Comparison of ENCODE assay signal across 8 cellular contexts in the genomic region with DNA sequence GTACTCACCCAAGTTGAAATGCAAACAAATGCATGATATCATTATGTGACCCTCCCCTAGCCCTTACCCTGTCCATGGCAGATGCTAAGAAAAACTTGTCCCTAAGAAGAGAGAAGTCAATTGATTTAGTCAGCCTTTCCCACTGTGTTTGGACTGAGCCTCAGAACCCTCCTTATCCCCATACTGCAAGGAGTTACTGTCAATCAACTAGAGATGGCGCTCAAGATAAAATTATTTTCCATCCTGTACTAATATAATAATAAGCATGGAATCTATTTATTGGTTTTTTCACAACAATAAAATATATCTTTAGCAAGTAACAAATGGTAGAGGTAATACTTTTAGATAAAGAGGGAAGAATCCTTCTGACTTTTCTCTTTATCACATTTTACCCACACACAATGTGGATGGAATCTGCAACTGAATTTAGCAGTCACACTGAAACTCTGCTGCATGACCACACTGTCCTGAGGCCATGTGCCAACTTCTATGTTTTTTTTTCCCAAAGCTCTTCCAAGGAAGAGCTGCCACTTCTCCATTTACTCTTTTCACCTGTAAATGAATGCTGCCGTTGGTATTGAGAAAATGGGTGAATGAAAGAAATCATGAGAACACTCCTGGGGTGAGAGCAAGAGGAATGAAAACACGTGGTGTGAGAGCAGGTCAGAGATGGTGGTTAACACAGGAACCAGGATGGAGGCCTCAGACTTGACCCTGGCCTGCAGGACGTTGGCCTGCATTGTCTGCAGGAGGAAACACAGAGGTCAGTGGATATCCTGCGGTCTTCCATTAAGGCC. TPM values are rescaled to one million over a fixed set of nuclear protein-coding genes. Genes with fewer than 3 reads are reported as not detected.
DNase-seq lines count a peak whose midpoint lies in the region; ATAC-seq, FAIRE-seq and TF ChIP-seq lines count a peak whose summit lies in the region.

No MANE protein-coding gene starts in this region.

- TF ChIP-seq EP300 in HepG2 (IDR thresholded peaks at IDR 0.05; ENCODE audit: low read depth in 2 of 2, low read length in 2 of 2) (no peak), HepG2 (CRISPR knock-in tag; IDR thresholded peaks at IDR 0.05; ENCODE audit: borderline replicate concordance) (no peak)

- H4K20me1 ChIP-seq in HepG2 (ENCODE audit: insufficient read depth, low read length): no peaks in the 10 kb centered on the region

- H3K27ac Mint-ChIP-seq in MCF 10A (ENCODE audit: low read depth, unreplicated experiment): no peak overlapping the region

- H3K4me3 Mint-ChIP-seq in MCF 10A (ENCODE audit: unreplicated experiment): no peak overlapping the region

- no peak overlapping the region for H3K4me2 ChIP-seq in HepG2 (ENCODE audit: low read depth, low read length)

- no peak overlapping the region for H3K9ac ChIP-seq in HepG2 (ENCODE audit: insufficient read depth, low read depth, low read length)

- no TSS peak for BruUV-seq in MCF 10A (replicated peaks; lab: Mats Ljungman, UMichigan)
- no TSS peak for BruUV-seq in HepG2 (replicated peaks; lab: Mats Ljungman, UMichigan)

- intact Hi-C loops in breast epithelium (cut with DNase I; ENCODE audit: low total_unique reads) (no loop called here), MCF 10A (cut with micrococcal nuclease) (no loop called here), HepG2 (cut with micrococcal nuclease; ENCODE audit: unreplicated experiment) (no loop called here), upper lobe of right lung (cut with DNase I) (no loop called here)

- H3K36me3 ChIP-seq in breast epithelium (no peaks in the 10 kb centered on the region), HepG2 (replicated peaks in 1 of 2; ENCODE audit: control insufficient read depth in 1 of 2, insufficient read depth in 2 of 2, low read length in 2 of 2) (peaks cover 0 to 3% of the 10 kb centered on the region in 2 experiments; a peak in 2 of 5 replicates), upper lobe of right lung (no peaks in the 10 kb centered on the region)

- peak; percentile 60 for ATAC-seq in HepG2
- ATAC-seq in upper lobe of right lung: no peak
- no peak for ATAC-seq in HG03521 (IDR thresholded peaks at IDR 0.05; ENCODE audit: unreplicated experiment)

- H3K4me1 ChIP-seq in breast epithelium (peaks cover 0 to 16% of the 10 kb centered on the region in 2 donors), HepG2 (ENCODE audit: insufficient read depth, low read length) (peaks cover 73% of the 10 kb centered on the region), upper lobe of right lung (peaks cover 21% of the 10 kb centered on the region)

- 52% methylated on average over 5 of the region's 5 CpGs for WGBS in HepG2 (ENCODE audit: low lambda C conversion rate)

- H3K4me3 ChIP-seq in breast epithelium: no peak overlapping the region
- H3K4me3 ChIP-seq in HepG2 (replicated peaks in 1 of 3; ENCODE audit: insufficient read depth in 1 of 3, low read depth in 2 of 3, low read length in 3 of 3): no peak overlapping the region
- H3K4me3 ChIP-seq in upper lobe of right lung: no peak overlapping the region

- H3K9me3 ChIP-seq in breast epithelium (no peaks in the 10 kb centered on the region), HepG2 (ENCODE audit: low read length) (no peaks in the 10 kb centered on the region), upper lobe of right lung (no peaks in the 10 kb centered on the region)

- no peaks in the 10 kb centered on the region for H3K79me2 ChIP-seq in HepG2 (ENCODE audit: insufficient read depth, low read length)

- TF ChIP-seq POLR2A in breast epithelium (IDR thresholded peaks at IDR 0.05) (no peak), HepG2 (IDR thresholded peaks at IDR 0.05; ENCODE audit: insufficient read depth in 1 of 2, low read depth in 2 of 2, low read length in 2 of 2) (no peak)

- no peak overlapping the region for H2AFZ ChIP-seq in HepG2 (ENCODE audit: low read length)

- in situ Hi-C loops in HepG2 (cut with HindIII; ENCODE audit: extremely low pct_ligation_motif_present, low pct_unique_long_range_greater_than_20kb): no loop called here

- CTCF ChIA-PET in MCF 10A (lab: Yijun Ruan, JAX) (interaction anchor here (0.6 to 8.0 kb wide), 3 partner anchors 20 to 98 kb away, joined by 3 to 65 read pairs (median 3); no protein-coding TSS in a partner anchor), HepG2 (lab: Yijun Ruan, JAX; ENCODE audit: low intra/inter-chr PET ratio, low total read pairs) (no interaction called here)

- POLR2A ChIA-PET in MCF 10A (lab: Yijun Ruan, JAX) (interaction anchor here (7.8 kb wide), 1 partner anchor 10 kb away, joined by 107 read pairs; a partner anchor contains a TSS), HepG2 (lab: Yijun Ruan, JAX) (no interaction called here)

- no peaks in the 10 kb centered on the region for H3K27me3 Mint-ChIP-seq in MCF 10A (ENCODE audit: insufficient read depth, unreplicated experiment)

- H3K36me3 Mint-ChIP-seq in MCF 10A (ENCODE audit: insufficient read depth, unreplicated experiment): no peaks in the 10 kb centered on the region

- no peak for FAIRE-seq in HepG2 (lab: Jason Lieb, UNC)

- H3K27me3 ChIP-seq in breast epithelium (no peaks in the 10 kb centered on the region), HepG2 (ENCODE audit: control insufficient read depth in 1 of 2, insufficient read depth in 2 of 2, low read length in 2 of 2) (no peaks in the 10 kb centered on the region), upper lobe of right lung (no peaks in the 10 kb centered on the region)

- H3K9me3 Mint-ChIP-seq in MCF 10A (ENCODE audit: unreplicated experiment): no peaks in the 10 kb centered on the region

- TF ChIP-seq RAD21 in HepG2 (CRISPR knock-in tag; IDR thresholded peaks at IDR 0.05): no peak

- H3K27ac ChIP-seq in breast epithelium: peak overlapping the region; percentile 56 to 74
- no peak overlapping the region for H3K27ac ChIP-seq in HepG2 (ENCODE audit: extremely low read length, insufficient read depth, low read length)
- peak overlapping the region; percentile 30 for H3K27ac ChIP-seq in upper lobe of right lung

- TF ChIP-seq CTCF in breast epithelium (IDR thresholded peaks at IDR 0.05) (no peak), MCF 10A (IDR thresholded peaks at IDR 0.05; ENCODE audit: unreplicated experiment) (no peak), HepG2 (CRISPR knock-in tag; IDR thresholded peaks at IDR 0.05) (no peak), upper lobe of right lung (IDR thresholded peaks at IDR 0.05) (no peak)

- peaks cover 87% of the 10 kb centered on the region for H3K4me1 Mint-ChIP-seq in MCF 10A (ENCODE audit: insufficient read depth, unreplicated experiment)

- no peak for DNase-seq in breast epithelium (ENCODE audit: low spot score in 2 of 2)
- DNase-seq in MCF 10A (ENCODE audit: unreplicated experiment): no peak
- peak; percentile 18 for DNase-seq in UCSD-AML1 (lab: John Stamatoyannopoulos, UW; ENCODE audit: unreplicated experiment)
- no peak for DNase-seq in HepG2 (ENCODE audit: low spot score)
- no peak for DNase-seq in upper lobe of right lung
- no peak for DNase-seq in 8988T
- DNase-seq in glomerular visceral epithelial cell (ENCODE audit: extremely low spot score): no peak

TF ChIP-seq in HepG2, 621 proteins besides CTCF, POLR2A, EP300 and RAD21 (continues in another document):
- TF ChIP-seq, protein P1, sequence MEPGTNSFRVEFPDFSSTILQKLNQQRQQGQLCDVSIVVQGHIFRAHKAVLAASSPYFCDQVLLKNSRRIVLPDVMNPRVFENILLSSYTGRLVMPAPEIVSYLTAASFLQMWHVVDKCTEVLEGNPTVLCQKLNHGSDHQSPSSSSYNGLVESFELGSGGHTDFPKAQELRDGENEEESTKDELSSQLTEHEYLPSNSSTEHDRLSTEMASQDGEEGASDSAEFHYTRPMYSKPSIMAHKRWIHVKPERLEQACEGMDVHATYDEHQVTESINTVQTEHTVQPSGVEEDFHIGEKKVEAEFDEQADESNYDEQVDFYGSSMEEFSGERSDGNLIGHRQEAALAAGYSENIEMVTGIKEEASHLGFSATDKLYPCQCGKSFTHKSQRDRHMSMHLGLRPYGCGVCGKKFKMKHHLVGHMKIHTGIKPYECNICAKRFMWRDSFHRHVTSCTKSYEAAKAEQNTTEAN (CRISPR knock-in tag; conservative IDR thresholded peaks at IDR 0.05): no peak
- TF ChIP-seq, protein P2, sequence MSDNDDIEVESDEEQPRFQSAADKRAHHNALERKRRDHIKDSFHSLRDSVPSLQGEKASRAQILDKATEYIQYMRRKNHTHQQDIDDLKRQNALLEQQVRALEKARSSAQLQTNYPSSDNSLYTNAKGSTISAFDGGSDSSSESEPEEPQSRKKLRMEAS (IDR thresholded peaks at IDR 0.05): peak; percentile 64; the same call in 1 of the 2 replicates
- TF ChIP-seq RARA (CRISPR knock-in tag; IDR thresholded peaks at IDR 0.05): 0 out of 2 replicates have a peak, but pooled peaks have one; percentile 19
- TF ChIP-seq, protein P3, sequence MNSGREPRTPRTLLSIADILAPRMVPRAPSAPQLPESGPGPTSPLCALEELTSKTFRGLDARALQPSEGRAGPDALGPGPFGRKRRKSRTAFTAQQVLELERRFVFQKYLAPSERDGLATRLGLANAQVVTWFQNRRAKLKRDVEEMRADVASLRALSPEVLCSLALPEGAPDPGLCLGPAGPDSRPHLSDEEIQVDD (CRISPR knock-in tag; IDR thresholded peaks at IDR 0.05; ENCODE audit: borderline replicate concordance): no peak

RNA-seq across cellular contexts. Expression of a gene that starts 10.5 kb away (rescaled TPM):
- total RNA-seq in breast epithelium (10 to 100 TPM; 10.1 to 26.5 (median 11.4) TPM), MCF 10A (2022) (112 and 121 TPM in 2 replicates), HepG2 (2016; rRNA removed; fragmentation: Illumina TruSeq; extraction: Trizol) (6.4 and 9.5 TPM in 2 replicates), upper lobe of right lung (15.3 TPM)
- total RNA-seq in HepG2 (2016; cell fraction: cytosol; rRNA removed; fragmentation: Illumina TruSeq; extraction: Trizol; ENCODE audit: low read depth): 2.7 and 3.2 TPM in 2 replicates
- 6.5 and 9.4 TPM in 2 replicates for total RNA-seq in HepG2 (2016; cell fraction: insoluble cytoplasmic fraction; rRNA removed; fragmentation: Illumina TruSeq; extraction: Trizol)
- 4.5 and 4.6 TPM in 2 replicates for total RNA-seq in HepG2 (2016; cell fraction: membrane; rRNA removed; fragmentation: Illumina TruSeq; extraction: Trizol)
- 11.7 and 12.4 TPM in 2 replicates for total RNA-seq in HepG2 (2016; cell fraction: nucleus; rRNA removed; fragmentation: Illumina TruSeq; extraction: Trizol)
- 33.0 and 40.6 TPM in 2 replicates for polyA plus RNA-seq in HepG2 (2011; rRNA removed)
- 28.1 and 33.2 TPM in 2 replicates for polyA plus RNA-seq in HepG2 (2011; cell fraction: cytosol; rRNA removed)
- polyA plus RNA-seq in HepG2 (2011; cell fraction: nucleus; rRNA removed): 38.4 and 39.5 TPM in 2 replicates
- 41.1 and 41.9 TPM in 2 replicates for polyA plus RNA-seq in HepG2 (2012)
- polyA plus RNA-seq in HepG2 (2016; cell fraction: cytosol; fragmentation: Illumina TruSeq; extraction: Trizol; ENCODE audit: low read depth): 1.8 and 3.1 TPM in 2 replicates
- polyA plus RNA-seq in HepG2 (2016; cell fraction: insoluble cytoplasmic fraction; fragmentation: Illumina TruSeq; extraction: Trizol; ENCODE audit: low read depth): 5.9 and 6.0 TPM in 2 replicates
- polyA plus RNA-seq in HepG2 (2016; cell fraction: membrane; fragmentation: Illumina TruSeq; extraction: Trizol; ENCODE audit: low read depth): 3.5 and 3.7 TPM in 2 replicates
- polyA plus RNA-seq in HepG2 (2016; cell fraction: nucleus; fragmentation: Illumina TruSeq; extraction: Trizol; ENCODE audit: insufficient read depth, low read depth): 12.7 and 12.8 TPM in 2 replicates
- 4.8 and 51.2 TPM in 2 replicates for polyA minus RNA-seq in HepG2 (2011; rRNA and poly(A)+ RNA removed; ENCODE audit: low replicate concordance)
- 40.8 and 61.8 TPM in 2 replicates for polyA minus RNA-seq in HepG2 (2011; cell fraction: cytosol; rRNA and poly(A)+ RNA removed)
- polyA minus RNA-seq in HepG2 (2011; cell fraction: nucleus; rRNA and poly(A)+ RNA removed): 27.0 and 35.1 TPM in 2 replicates
